ENCODE assay signal across 8 cellular contexts in the genomic region with DNA sequence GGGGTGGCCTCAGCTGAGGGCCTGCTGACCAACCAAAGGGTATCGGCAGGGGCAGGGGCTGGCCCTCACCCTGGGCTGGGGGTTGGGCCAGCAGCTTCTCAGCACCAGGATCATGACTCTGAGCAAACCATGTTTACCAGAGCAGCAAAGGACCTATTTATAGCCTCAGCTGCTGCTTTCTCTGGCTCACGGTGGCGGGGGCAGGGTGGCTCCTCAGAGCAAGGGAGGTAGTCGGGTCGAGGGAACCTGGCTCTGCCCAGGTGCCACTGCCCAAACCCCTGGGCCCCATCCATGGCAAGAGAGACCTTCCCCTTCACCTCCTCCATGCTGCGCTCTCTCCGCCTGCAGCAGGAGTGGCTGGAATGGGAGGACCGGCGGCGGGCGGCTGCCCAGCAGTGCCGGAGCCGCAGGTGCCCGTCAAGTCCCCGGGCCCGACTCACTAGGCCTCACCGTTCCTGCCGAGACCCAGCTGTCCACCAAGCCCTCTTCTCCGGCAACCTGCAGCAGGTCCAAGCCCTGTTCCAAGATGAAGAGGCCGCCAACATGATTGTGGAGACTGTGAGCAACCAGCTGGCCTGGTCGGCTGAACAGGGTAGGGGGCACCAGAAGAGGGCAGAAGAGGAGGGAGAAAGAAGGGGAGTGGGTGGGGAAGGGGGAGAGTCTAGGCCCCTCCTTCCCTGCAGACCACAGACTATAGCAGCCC. TPM values are rescaled to one million over a fixed set of nuclear protein-coding genes. Genes with fewer than 3 reads are reported as not detected.
DNase-seq lines count a peak whose midpoint lies in the region; ATAC-seq lines count a peak whose summit lies in the region.

A gene with protein sequence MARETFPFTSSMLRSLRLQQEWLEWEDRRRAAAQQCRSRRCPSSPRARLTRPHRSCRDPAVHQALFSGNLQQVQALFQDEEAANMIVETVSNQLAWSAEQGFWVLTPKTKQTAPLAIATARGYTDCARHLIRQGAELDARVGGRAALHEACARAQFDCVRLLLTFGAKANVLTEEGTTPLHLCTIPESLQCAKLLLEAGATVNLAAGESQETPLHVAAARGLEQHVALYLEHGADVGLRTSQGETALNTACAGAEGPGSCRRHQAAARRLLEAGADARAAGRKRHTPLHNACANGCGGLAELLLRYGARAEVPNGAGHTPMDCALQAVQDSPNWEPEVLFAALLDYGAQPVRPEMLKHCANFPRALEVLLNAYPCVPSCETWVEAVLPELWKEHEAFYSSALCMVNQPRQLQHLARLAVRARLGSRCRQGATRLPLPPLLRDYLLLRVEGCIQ (plus strand): TSS at position 206 of the 703 bp plus-strand sequence. CDS start 86 bp downstream, at position 292.

- peak within 1 kb of the TSS; percentile 24 for H3K9ac ChIP-seq in rectal smooth muscle tissue (ENCODE audit: low read length)

- intact Hi-C loops in cardiac septum (cut with DNase I): no loop called here

- H3K4me1 ChIP-seq in rectal smooth muscle tissue (ENCODE audit: control insufficient read depth, insufficient read depth, low read length): peaks cover 11% of the 10 kb centered on the region

- ATAC-seq in GM19467 (IDR thresholded peaks at IDR 0.05; ENCODE audit: unreplicated experiment) (no peak), GM21576 (IDR thresholded peaks at IDR 0.05; ENCODE audit: unreplicated experiment) (no peak), esophagus mucosa (no peak)

- no peaks in the 10 kb centered on the region for H3K27me3 ChIP-seq in rectal smooth muscle tissue (ENCODE audit: control insufficient read depth, insufficient read depth, low read length)

- peak; percentile 42 for DNase-seq in GM03348 (ENCODE audit: low spot score)
- peak; percentile 85 for DNase-seq in RPMI8226
- peak; percentile 82 for DNase-seq in cardiac septum (ENCODE audit: low spot score)
- no peak for DNase-seq in HPDE6-E6E7 (ENCODE audit: extremely low spot score)

- no peaks in the 10 kb centered on the region for H3K36me3 ChIP-seq in rectal smooth muscle tissue (ENCODE audit: control insufficient read depth, insufficient read depth, low read length)

- peak within 1 kb of the TSS; percentile 62 for H3K4me3 ChIP-seq in rectal smooth muscle tissue (ENCODE audit: low read length)

- peak within 1 kb of the TSS; percentile 83 for H3K27ac ChIP-seq in rectal smooth muscle tissue (ENCODE audit: low read depth, low read length)

RNA-seq across cellular contexts. Expression of the gene that starts here (rescaled TPM):
- total RNA-seq in cardiac septum: 8.9 TPM
- not detected for total RNA-seq in esophagus mucosa
